19 cellular contexts compared by ENCODE assay signal in genomic region chr12:124488520-124488919, GRCh38.
A peak's percentile ranks its signal among the peaks of the same experiment; 100 is the strongest.
DNase-seq lines count a peak whose midpoint lies in the region; ATAC-seq and TF ChIP-seq lines count a peak whose summit lies in the region.
"Had no signal": no experiment of that assay in that cellular context is flagged by ENCODE, and none has a peak within 500 bp of the region (broad histone marks: within the 10 kb centered on the region; RNA-seq: fewer than 3 reads in every experiment).

No MANE protein-coding gene starts in this region.

- peaks cover 61% of the 10 kb centered on the region for H3K36me3 ChIP-seq in mesodermal cell (ENCODE audit: control insufficient read depth, insufficient read depth, low read length)

- H3K4me1 Mint-ChIP-seq in type B pancreatic cell (ENCODE audit: unreplicated experiment), result peaks cover 22% of the 10 kb centered on the region

- TF ChIP-seq CTCF in type B pancreatic cell (conservative IDR thresholded peaks at IDR 0.05), result no peak

- peak overlapping the region; percentile 50 for H3K27ac Mint-ChIP-seq in type B pancreatic cell
- H3K27ac Mint-ChIP-seq: activated CD4-positive, alpha-beta memory T cell treated with anti-CD3 and anti-CD28 coated beads, Interleukin-2, amount 10 ng/mL, durations not matched to agents 7 days and 5 days; stimulated activated effector memory CD8-positive, alpha-beta T cell treated with anti-CD3 and anti-CD28 coated beads, Interleukin-12 subunit alpha, Interleukin-12 subunit beta, amount 100 ng/mL, for 72 hours had no signal

- H3K36me3 Mint-ChIP-seq in type B pancreatic cell, result no peaks in the 10 kb centered on the region

- H3K4me1 ChIP-seq in mesodermal cell (ENCODE audit: control insufficient read depth, insufficient read depth, low read length, poor library complexity, severe bottlenecking), result no peaks in the 10 kb centered on the region
- H3K4me1 ChIP-seq: Caco-2 had no signal

- no peak for ATAC-seq in GM21786 (IDR thresholded peaks at IDR 0.05; ENCODE audit: unreplicated experiment)
- ATAC-seq: stimulated activated effector memory CD8-positive, alpha-beta T cell treated with anti-CD3 and anti-CD28 coated beads, Interleukin-12 subunit alpha, Interleukin-12 subunit beta, amount 100 ng/mL, for 72 hours had no signal

- H3K27ac ChIP-seq in mesodermal cell (ENCODE audit: low read depth, low read length, severe bottlenecking), result peak overlapping the region; percentile 10
- H3K27ac ChIP-seq: coronary artery, thyroid gland, VCaP had no signal

- no peak overlapping the region for H3K4me3 ChIP-seq in mesodermal cell (ENCODE audit: extremely low read depth, insufficient read depth, low read length, poor library complexity, severe bottlenecking)
- H3K4me3 ChIP-seq: coronary artery, thyroid gland had no signal

- H3K9me3 Mint-ChIP-seq in type B pancreatic cell, result no peaks in the 10 kb centered on the region
- H3K9me3 Mint-ChIP-seq: activated CD4-positive, alpha-beta memory T cell treated with anti-CD3 and anti-CD28 coated beads, Interleukin-2, amount 10 ng/mL, durations not matched to agents 7 days and 5 days; activated naive CD4-positive, alpha-beta T cell treated with anti-CD3 and anti-CD28 coated beads, Interleukin-2, amount 50 U/mL, for 24 hours; stimulated activated effector memory CD8-positive, alpha-beta T cell treated with anti-CD3 and anti-CD28 coated beads, Interleukin-12 subunit alpha, Interleukin-12 subunit beta, amount 100 ng/mL, for 72 hours had no signal

- no peak overlapping the region for H3K4me3 Mint-ChIP-seq in type B pancreatic cell
- H3K4me3 Mint-ChIP-seq: activated CD4-positive, alpha-beta memory T cell treated with anti-CD3 and anti-CD28 coated beads, Interleukin-2, amount 10 ng/mL, durations not matched to agents 7 days and 5 days; activated naive CD4-positive, alpha-beta T cell treated with anti-CD3 and anti-CD28 coated beads, Interleukin-2, amount 50 U/mL, for 24 hours; stimulated activated effector memory CD8-positive, alpha-beta T cell treated with anti-CD3 and anti-CD28 coated beads, Interleukin-12 subunit alpha, Interleukin-12 subunit beta, amount 100 ng/mL, for 72 hours had no signal

- 93 to 98% methylated on average over 5 to 9 of the region's 10 CpGs for WGBS in mesodermal cell (ENCODE audit: insufficient coverage in 2 of 2), 2 experiments

- H3K9me3 ChIP-seq in mesodermal cell (ENCODE audit: control insufficient read depth, low read length), result no peaks in the 10 kb centered on the region
- H3K9me3 ChIP-seq: Caco-2, thyroid gland had no signal

- no peaks in the 10 kb centered on the region for H3K27me3 Mint-ChIP-seq in type B pancreatic cell
- H3K27me3 Mint-ChIP-seq: activated CD4-positive, alpha-beta memory T cell treated with anti-CD3 and anti-CD28 coated beads, Interleukin-2, amount 10 ng/mL, durations not matched to agents 7 days and 5 days; activated naive CD4-positive, alpha-beta T cell treated with anti-CD3 and anti-CD28 coated beads, Interleukin-2, amount 50 U/mL, for 24 hours had no signal

- TF ChIP-seq POLR2A in erythroblast (IDR thresholded peaks at IDR 0.05; ENCODE audit: low read length), result no peak

- peak; percentile 37 for DNase-seq in OCI-M1 (lab: John Stamatoyannopoulos, UW)
- DNase-seq in erythroblast (lab: John Stamatoyannopoulos, UW), result peak; percentile 17 to 32
- DNase-seq in type B pancreatic cell (ENCODE audit: extremely low spot score, unreplicated experiment), result no peak
- no peak for DNase-seq in stimulated activated CD4-positive, alpha-beta T cell treated with anti-CD3 and anti-CD28 coated beads, Interleukin-12 subunit alpha, Interleukin-12 subunit beta, amount 100 ng/mL, for 4 hours
- no peak for DNase-seq in glomerular visceral epithelial cell (ENCODE audit: extremely low spot score)
- DNase-seq: activated CD4-positive, alpha-beta memory T cell treated with anti-CD3 and anti-CD28 coated beads, Interleukin-2, amount 10 ng/mL, durations not matched to agents 7 days and 5 days; activated T-cell treated with anti-CD3 and anti-CD28 coated beads, Interleukin-2, amount 50 U/mL, for 48 hours; Caco-2; NCI-H1417; retina; SIG-M5; stimulated activated CD4-positive, alpha-beta T cell treated with anti-CD3 and anti-CD28 coated beads, Interleukin-15, amount 100 ng/mL, for 24 hours; thyroid gland had no signal

Comparison
In these comparisons a context has a peak if more than half of its experiments do, and no peak if none do; other contexts are left out.
1. DNase-seq: peak in OCI-M1 (single experiment) and erythroblast (2 of 2); none in type B pancreatic cell (single experiment), stimulated activated CD4-positive, alpha-beta T cell treated with anti-CD3 and anti-CD28 coated beads, Interleukin-12 subunit alpha, Interleukin-12 subunit beta, amount 100 ng/mL, for 4 hours (single experiment) and glomerular visceral epithelial cell (single experiment).